Comparison of ENCODE assay signal across 1 cellular context in the genomic region with DNA sequence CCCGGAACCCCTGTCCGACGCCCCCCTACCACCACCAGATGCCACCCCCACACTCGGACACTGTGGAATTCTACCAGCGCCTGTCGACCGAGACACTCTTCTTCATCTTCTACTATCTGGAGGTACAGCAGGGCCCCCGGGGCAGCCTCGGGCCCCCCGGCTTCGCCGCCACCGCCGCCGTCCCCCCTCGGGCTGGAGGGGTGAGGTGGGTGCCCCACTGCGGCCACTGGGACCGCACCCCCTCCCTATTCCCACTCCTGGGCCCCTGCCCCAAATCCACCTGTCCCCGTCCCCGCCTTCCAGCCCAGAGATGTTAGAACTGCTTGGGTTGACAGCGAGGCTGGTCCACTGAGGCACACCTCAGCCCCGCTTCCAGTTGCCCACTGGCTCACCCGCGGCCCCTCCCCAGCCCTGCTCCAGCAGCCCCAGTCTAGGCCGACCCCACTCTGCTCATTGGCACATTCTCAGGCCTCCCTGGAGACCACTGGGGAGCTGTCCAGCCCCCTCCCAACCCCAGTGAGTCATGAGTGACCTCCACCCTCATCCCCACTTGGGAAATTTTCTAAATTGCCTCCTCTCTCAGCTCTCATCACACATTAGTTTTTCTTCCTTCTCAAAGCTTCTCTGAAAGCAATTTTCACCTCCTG.
TF ChIP-seq lines count a peak whose summit lies in the region.

No MANE protein-coding gene starts in this region.

TF ChIP-seq in H1, 55 proteins besides CTCF, POLR2A, EP300 and RAD21:
- no peak for TF ChIP-seq TEAD4 (IDR thresholded peaks at IDR 0.05; ENCODE audit: low read depth, low read length)
- no peak for TF ChIP-seq CREB1 (IDR thresholded peaks at IDR 0.05)
- TF ChIP-seq BRCA1 (IDR thresholded peaks at IDR 0.05; ENCODE audit: low read depth, low read length) = no peak
- TF ChIP-seq POLR2AphosphoS5 (IDR thresholded peaks at IDR 0.05; ENCODE audit: low read depth, low read length) = 0 out of 2 replicates have a peak, but pooled peaks have one; percentile 12
- TF ChIP-seq BACH1 (IDR thresholded peaks at IDR 0.05; ENCODE audit: low read length) = no peak
- TF ChIP-seq, protein P1, sequence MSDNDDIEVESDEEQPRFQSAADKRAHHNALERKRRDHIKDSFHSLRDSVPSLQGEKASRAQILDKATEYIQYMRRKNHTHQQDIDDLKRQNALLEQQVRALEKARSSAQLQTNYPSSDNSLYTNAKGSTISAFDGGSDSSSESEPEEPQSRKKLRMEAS (IDR thresholded peaks at IDR 0.05) = no peak
TF ChIP-seq in H1: peak in this region for 1.
